In genomic region chr1:177256153-177256814, GRCh38 we compare ENCODE assay signal across 7 cellular contexts.
DNase-seq lines count a peak whose midpoint lies in the region; TF ChIP-seq lines count a peak whose summit lies in the region.

No MANE protein-coding gene starts in this region.

- H3K4ac ChIP-seq in mesendoderm (ENCODE audit: low read depth, low read length) = no peak overlapping the region

- H3K9ac ChIP-seq in mesendoderm (ENCODE audit: low read length) = no peak overlapping the region

- no peak overlapping the region for H2BK5ac ChIP-seq in mesendoderm (ENCODE audit: low read length)

- H3K4me1 ChIP-seq in HEK293 (ENCODE audit: control insufficient read depth, insufficient read depth, low read length) (peaks cover 19% of the 10 kb centered on the region), mesendoderm (ENCODE audit: control insufficient read depth, low read depth, low read length) (no peaks in the 10 kb centered on the region)

- H3K4me3 ChIP-seq in HEK293 (ENCODE audit: low read depth, low read length) = no peak overlapping the region
- H3K4me3 ChIP-seq in mesendoderm (ENCODE audit: low read length) = no peak overlapping the region

- no CpG with 5 or more reads among the region's 16 CpGs for WGBS in mesendoderm (ENCODE audit: extremely low coverage, insufficient coverage, low lambda C conversion rate)

- no peaks in the 10 kb centered on the region for H3K9me3 Mint-ChIP-seq in endothelial cell (ENCODE audit: unreplicated experiment)

- H3K36me3 Mint-ChIP-seq in endothelial cell (ENCODE audit: low read depth, unreplicated experiment) = no peaks in the 10 kb centered on the region

- POLR2A ChIA-PET in HEK293 (lab: Yijun Ruan, JAX) = interaction anchor here (1.5 to 2.2 kb wide), 3 partner anchors 19 to 74 kb away, joined by 3 to 14 read pairs (median 6); no protein-coding TSS in a partner anchor

- CTCF ChIA-PET in HEK293 (lab: Yijun Ruan, JAX) = interaction anchor here (0.5 to 3.4 kb wide), 32 partner anchors 9 to 852 kb away, joined by 3 to 44 read pairs (median 4); partner anchors contain the start of gene ASTN1

- no peak overlapping the region for H2BK120ac ChIP-seq in mesendoderm (ENCODE audit: low read depth, low read length)

- H3K36me3 ChIP-seq in HEK293 (ENCODE audit: control insufficient read depth in 2 of 2, insufficient read depth in 1 of 2, low read length in 2 of 2) = no peaks in the 10 kb centered on the region
- H3K36me3 ChIP-seq in mesendoderm (ENCODE audit: control insufficient read depth, insufficient read depth, low read length) = no peaks in the 10 kb centered on the region

- H3K4me2 ChIP-seq in mesendoderm (ENCODE audit: low read length) = no peak overlapping the region

- no peak overlapping the region for H4K5ac ChIP-seq in mesendoderm (ENCODE audit: low read length)

- peak; percentile 33 for DNase-seq in GM03348 (ENCODE audit: low spot score)
- peak; percentile 42 for DNase-seq in NOMO-1 treated with DMSO at 0.1 percent for 48 hours (lab: John Stamatoyannopoulos, UW; ENCODE audit: unreplicated experiment)
- peak; percentile 75 for DNase-seq in endothelial cell (ENCODE audit: low spot score)
- DNase-seq in mesendoderm = peak; percentile 76
- DNase-seq in NCI-H1930 (lab: John Stamatoyannopoulos, UW) = no peak
- DNase-seq in amniotic stem cell (lab: John Stamatoyannopoulos, UW) = no peak

- peak; percentile 78 for TF ChIP-seq CTCF in HEK293 (tag by site-specific recombination; IDR thresholded peaks at IDR 0.05)
- TF ChIP-seq CTCF in endothelial cell (IDR thresholded peaks at IDR 0.05; ENCODE audit: unreplicated experiment) = peak; percentile 70

- peaks cover 5% of the 10 kb centered on the region for H3K27me3 Mint-ChIP-seq in endothelial cell (ENCODE audit: unreplicated experiment)

- H3K79me1 ChIP-seq in mesendoderm (ENCODE audit: low read length) = no peaks in the 10 kb centered on the region

- no peaks in the 10 kb centered on the region for H3K79me2 ChIP-seq in mesendoderm (ENCODE audit: control insufficient read depth, insufficient read depth, low read length)

- no peak overlapping the region for H3K27ac Mint-ChIP-seq in endothelial cell (ENCODE audit: unreplicated experiment)

- peaks cover 6% of the 10 kb centered on the region for H3K4me1 Mint-ChIP-seq in endothelial cell (ENCODE audit: unreplicated experiment)

- H3K18ac ChIP-seq in mesendoderm (ENCODE audit: low read length) = no peak overlapping the region

- no peak overlapping the region for H2BK15ac ChIP-seq in mesendoderm (replicated peaks; ENCODE audit: low read depth)

- H3K27me3 ChIP-seq in mesendoderm (ENCODE audit: insufficient read depth, low read length, poor library complexity) = no peaks in the 10 kb centered on the region

- no peak overlapping the region for H2AK5ac ChIP-seq in mesendoderm (ENCODE audit: low read length)

- no peaks in the 10 kb centered on the region for H3K9me3 ChIP-seq in HEK293 (ENCODE audit: control insufficient read depth, insufficient read depth, low read depth, low read length)

- H3K56ac ChIP-seq in mesendoderm (ENCODE audit: low read length) = peak overlapping the region; percentile 28

- H4K8ac ChIP-seq in mesendoderm (ENCODE audit: low read depth, low read length) = no peak overlapping the region

- no peak overlapping the region for H3K4me3 Mint-ChIP-seq in endothelial cell (ENCODE audit: unreplicated experiment)

- no peak overlapping the region for H3K23ac ChIP-seq in mesendoderm (ENCODE audit: low read length)

- H3K27ac ChIP-seq in HEK293 (ENCODE audit: extremely low read depth, low read depth, low read length) (peak overlapping the region; percentile 85), mesendoderm (ENCODE audit: low read depth, low read length) (no peak overlapping the region)

TF ChIP-seq in HEK293, 187 proteins besides CTCF, POLR2A, EP300 and RAD21 (continues in another document):
- TF ChIP-seq ZNF610 (tag by site-specific recombination; IDR thresholded peaks at IDR 0.05; ENCODE audit: borderline replicate concordance) (0 out of 2 replicates have a peak, but pooled peaks have one; percentile 22), WT1 (tag by site-specific recombination; IDR thresholded peaks at IDR 0.05) (0 out of 2 replicates have a peak, but pooled peaks have one; percentile 52), MYNN (tag by site-specific recombination; IDR thresholded peaks at IDR 0.05; ENCODE audit: borderline replicate concordance) (no peak), KLF7 (tag by site-specific recombination; IDR thresholded peaks at IDR 0.05; ENCODE audit: borderline replicate concordance) (no peak), ZNF510 (tag by site-specific recombination; IDR thresholded peaks at IDR 0.05; ENCODE audit: insufficient replicate concordance) (no peak), SETDB1 (IDR thresholded peaks at IDR 0.05; ENCODE audit: insufficient read length, low read length) (no peak), ZNF175 (tag by site-specific recombination; IDR thresholded peaks at IDR 0.05) (no peak), RBAK (tag by site-specific recombination; IDR thresholded peaks at IDR 0.05) (no peak), ZNF423 (tag by site-specific recombination; IDR thresholded peaks at IDR 0.05) (no peak; the same call in 1 of the 2 replicates), BCL11B (tag by site-specific recombination; IDR thresholded peaks at IDR 0.05; ENCODE audit: low read depth) (no peak), ZNF501 (tag by site-specific recombination; IDR thresholded peaks at IDR 0.05) (peak; percentile 70; the same call in 1 of the 2 replicates), ZBTB10 (tag by site-specific recombination; IDR thresholded peaks at IDR 0.05) (no peak), ZNF404 (tag by site-specific recombination; IDR thresholded peaks at IDR 0.05) (no peak), ZNF768 (tag by site-specific recombination; IDR thresholded peaks at IDR 0.05) (no peak), ZNF146 (tag by site-specific recombination; IDR thresholded peaks at IDR 0.05) (peak; percentile 24; the same call in 1 of the 2 replicates), ZNF350 (tag by site-specific recombination; IDR thresholded peaks at IDR 0.05) (no peak), ZNF670 (tag by site-specific recombination; IDR thresholded peaks at IDR 0.05; ENCODE audit: low read depth) (no peak), ZNF341 (tag by site-specific recombination; IDR thresholded peaks at IDR 0.05; ENCODE audit: low read depth) (no peak)
- TF ChIP-seq, protein P1, sequence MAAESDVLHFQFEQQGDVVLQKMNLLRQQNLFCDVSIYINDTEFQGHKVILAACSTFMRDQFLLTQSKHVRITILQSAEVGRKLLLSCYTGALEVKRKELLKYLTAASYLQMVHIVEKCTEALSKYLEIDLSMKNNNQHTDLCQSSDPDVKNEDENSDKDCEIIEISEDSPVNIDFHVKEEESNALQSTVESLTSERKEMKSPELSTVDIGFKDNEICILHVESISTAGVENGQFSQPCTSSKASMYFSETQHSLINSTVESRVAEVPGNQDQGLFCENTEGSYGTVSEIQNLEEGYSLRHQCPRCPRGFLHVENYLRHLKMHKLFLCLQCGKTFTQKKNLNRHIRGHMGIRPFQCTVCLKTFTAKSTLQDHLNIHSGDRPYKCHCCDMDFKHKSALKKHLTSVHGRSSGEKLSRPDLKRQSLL (tag by site-specific recombination; IDR thresholded peaks at IDR 0.05) = peak; percentile 48; the same call in 1 of the 2 replicates
- TF ChIP-seq, protein P2, sequence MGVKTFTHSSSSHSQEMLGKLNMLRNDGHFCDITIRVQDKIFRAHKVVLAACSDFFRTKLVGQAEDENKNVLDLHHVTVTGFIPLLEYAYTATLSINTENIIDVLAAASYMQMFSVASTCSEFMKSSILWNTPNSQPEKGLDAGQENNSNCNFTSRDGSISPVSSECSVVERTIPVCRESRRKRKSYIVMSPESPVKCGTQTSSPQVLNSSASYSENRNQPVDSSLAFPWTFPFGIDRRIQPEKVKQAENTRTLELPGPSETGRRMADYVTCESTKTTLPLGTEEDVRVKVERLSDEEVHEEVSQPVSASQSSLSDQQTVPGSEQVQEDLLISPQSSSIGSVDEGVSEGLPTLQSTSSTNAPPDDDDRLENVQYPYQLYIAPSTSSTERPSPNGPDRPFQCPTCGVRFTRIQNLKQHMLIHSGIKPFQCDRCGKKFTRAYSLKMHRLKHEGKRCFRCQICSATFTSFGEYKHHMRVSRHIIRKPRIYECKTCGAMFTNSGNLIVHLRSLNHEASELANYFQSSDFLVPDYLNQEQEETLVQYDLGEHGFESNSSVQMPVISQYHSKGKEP (tag by site-specific recombination; IDR thresholded peaks at IDR 0.05) = peak; percentile 74
- TF ChIP-seq, protein P3, sequence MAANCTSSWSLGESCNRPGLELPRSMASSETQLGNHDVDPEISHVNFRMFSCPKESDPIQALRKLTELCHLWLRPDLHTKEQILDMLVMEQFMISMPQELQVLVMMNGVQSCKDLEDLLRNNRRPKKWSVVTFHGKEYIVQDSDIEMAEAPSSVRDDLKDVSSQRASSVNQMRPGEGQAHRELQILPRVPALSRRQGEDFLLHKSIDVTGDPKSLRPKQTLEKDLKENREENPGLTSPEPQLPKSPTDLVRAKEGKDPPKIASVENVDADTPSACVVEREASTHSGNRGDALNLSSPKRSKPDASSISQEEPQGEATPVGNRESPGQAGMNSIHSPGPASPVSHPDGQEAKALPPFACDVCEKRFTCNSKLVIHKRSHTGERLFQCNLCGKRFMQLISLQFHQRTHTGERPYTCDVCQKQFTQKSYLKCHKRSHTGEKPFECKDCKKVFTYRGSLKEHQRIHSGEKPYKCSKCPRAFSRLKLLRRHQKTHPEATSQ (tag by site-specific recombination; IDR thresholded peaks at IDR 0.05) = no peak

Comparison
In these comparisons a context has a peak if more than half of its experiments do, and no peak if none do; other contexts are left out.
1. DNase-seq: peak in GM03348 (single experiment), NOMO-1 treated with DMSO at 0.1 percent for 48 hours (single experiment), endothelial cell (single experiment) and mesendoderm (single experiment); none in NCI-H1930 (0 of 2) and amniotic stem cell (single experiment).